In genomic region chr19:10086032-10086903, GRCh38 we compare ENCODE assay signal across 8 cellular contexts. TPM values are rescaled to one million over a fixed set of nuclear protein-coding genes. Genes with fewer than 3 reads are reported as not detected.
DNase-seq lines count a peak whose midpoint lies in the region; ATAC-seq, FAIRE-seq and TF ChIP-seq lines count a peak whose summit lies in the region.

SHFL (plus strand) TSS chr19:10086317; CDS start chr19:10086428, 111 bp downstream.

- peak within 1 kb of the TSS; percentile 80 to 83 for H3K27ac ChIP-seq in kidney (ENCODE audit: low read depth in 2 of 2, low read length in 2 of 2)

- no peak for TF ChIP-seq CTCF in kidney (IDR thresholded peaks at IDR 0.05; ENCODE audit: borderline replicate concordance, extremely low read depth, insufficient read depth)

- no peak for FAIRE-seq in kidney (lab: Jason Lieb, UNC)

- H3K36me3 ChIP-seq in kidney (ENCODE audit: control insufficient read depth in 1 of 2, insufficient read depth in 2 of 2, low read length in 2 of 2), result peaks cover 5 to 11% of the 10 kb centered on the region in 2 donors

- intact Hi-C loops in kidney (cut with DNase I), result no loop called here

- H3K4me1 ChIP-seq in kidney (ENCODE audit: control insufficient read depth in 1 of 2, insufficient read depth in 1 of 2, low read depth in 1 of 2, low read length in 2 of 2), result peaks cover 0 to 5% of the 10 kb centered on the region in 2 donors

- ATAC-seq in GM21576 (IDR thresholded peaks at IDR 0.05; ENCODE audit: unreplicated experiment), result peak; percentile 74

- H3K4me3 ChIP-seq in kidney (ENCODE audit: low read length in 2 of 2), result peak within 1 kb of the TSS; percentile 77 to 80

- peaks cover 0 to 2% of the 10 kb centered on the region in 2 donors for H3K9me3 ChIP-seq in kidney (ENCODE audit: control insufficient read depth in 1 of 2, low read length in 2 of 2)

- peak within 1 kb of the TSS; percentile 50 to 95 for H3K9ac ChIP-seq in kidney (ENCODE audit: low read length in 2 of 2)

- DNase-seq in DMS79 (lab: John Stamatoyannopoulos, UW) (peak; percentile 23), Kasumi-1 (lab: John Stamatoyannopoulos, UW) (peak; percentile 50 to 63), kidney (peak; percentile 92), T1000 (lab: John Stamatoyannopoulos, UW) (no peak)
- peak; percentile 64 to 84 (median 70) for DNase-seq in activated CD4-positive, CD25-positive, alpha-beta regulatory T cell (lab: John Stamatoyannopoulos, UW)
- peak; percentile 77 for DNase-seq in central memory CD4-positive, alpha-beta T cell
- DNase-seq in stimulated activated CD4-positive, alpha-beta T cell treated with anti-CD3 and anti-CD28 coated beads, Interleukin-12 subunit alpha, Interleukin-12 subunit beta, amount 100 ng/mL, for 4 hours, result peak; percentile 79

RNA-seq across cellular contexts. Expression of gene SHFL, which starts in this region (rescaled TPM):
- total RNA-seq in kidney, result 42.5 TPM
- 36.4 TPM for polyA plus RNA-seq in kidney (ENCODE audit: insufficient read depth, low read depth, low replicate concordance)
